Comparison of ENCODE assay signal across 8 cellular contexts in the genomic region with DNA sequence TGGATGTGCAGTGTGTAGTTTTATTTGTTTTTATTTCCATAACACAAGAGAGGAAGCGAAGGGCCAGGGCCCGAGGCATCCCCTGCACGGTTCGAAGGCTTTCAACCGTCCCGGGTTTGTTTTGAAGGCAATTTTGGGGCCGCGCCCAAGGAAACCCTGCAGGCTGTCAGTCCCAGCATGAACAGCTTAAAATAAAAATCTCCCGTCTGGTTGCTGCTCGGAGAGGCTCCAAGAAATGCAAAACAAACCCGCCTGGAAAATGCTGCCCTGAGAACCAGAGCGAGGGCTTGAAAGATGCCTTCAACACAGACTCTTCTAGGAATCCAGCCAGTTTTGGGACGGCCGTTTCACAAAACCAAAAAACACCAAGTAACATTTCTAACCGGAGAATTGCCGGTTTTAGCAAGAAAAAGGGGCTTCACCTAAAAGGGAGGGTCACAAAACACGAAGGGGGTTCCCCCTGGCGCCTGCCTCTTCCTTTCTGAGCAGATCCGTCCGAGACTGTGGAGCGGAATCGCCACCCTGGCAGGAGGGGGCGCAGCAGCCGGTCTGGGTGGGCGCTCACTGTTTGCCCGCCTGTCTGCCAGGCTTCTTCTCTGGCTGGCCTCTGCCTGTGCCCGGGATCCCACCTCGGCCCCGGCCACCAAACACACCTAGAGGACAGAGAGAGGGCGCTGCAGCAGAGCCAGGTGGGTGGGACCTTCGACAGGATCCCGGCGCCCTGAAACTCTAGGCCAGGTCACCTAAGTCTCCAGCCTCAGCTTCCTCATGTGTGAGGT. TPM values are rescaled to one million over a fixed set of nuclear protein-coding genes. Genes with fewer than 3 reads are reported as not detected.
DNase-seq lines count a peak whose midpoint lies in the region; TF ChIP-seq lines count a peak whose summit lies in the region.
"Had no signal": no experiment of that assay in that cellular context is flagged by ENCODE, and none has a peak within 500 bp of the region (broad histone marks: within the 10 kb centered on the region; RNA-seq: fewer than 3 reads in every experiment).

No MANE protein-coding gene starts in this region.

- peaks cover 3 to 61% of the 10 kb centered on the region in 2 experiments; a peak in 1 of 3 replicates for H3K36me3 ChIP-seq in HEK293 (ENCODE audit: control insufficient read depth in 2 of 2, insufficient read depth in 1 of 2, low read length in 2 of 2)
- peaks cover 24% of the 10 kb centered on the region for H3K36me3 ChIP-seq in right atrium auricular region
- H3K36me3 ChIP-seq in subcutaneous abdominal adipose tissue (ENCODE audit: control insufficient read depth in 5 of 5, insufficient read depth in 5 of 5, low read length in 5 of 5): peaks cover 0 to 42% (median 26%) of the 10 kb centered on the region in 5 donors

- H3K27ac ChIP-seq in HEK293 (ENCODE audit: extremely low read depth, low read depth, low read length): no peak overlapping the region
- H3K27ac ChIP-seq in right atrium auricular region: peak overlapping the region; percentile 98 to 99
- peak overlapping the region; percentile 98 for H3K27ac ChIP-seq in subcutaneous abdominal adipose tissue (ENCODE audit: low read depth, low read length)

- peak overlapping the region; percentile 94 for H3K4me3 Mint-ChIP-seq in activated naive CD4-positive, alpha-beta T cell treated with anti-CD3 and anti-CD28 coated beads, Interleukin-2, amount 10 ng/mL, durations not matched to agents 7 days and 5 days

- CTCF ChIA-PET in HEK293 (lab: Yijun Ruan, JAX): interaction anchor here (0.6 to 1.1 kb wide), 4 partner anchors 21 to 122 kb away, joined by 3 to 4 read pairs (median 3); no protein-coding TSS in a partner anchor
- CTCF ChIA-PET in activated naive CD4-positive, alpha-beta T cell treated with anti-CD3 and anti-CD28 coated beads, Interleukin-2, amount 10 ng/mL, durations not matched to agents 7 days and 5 days (lab: Charles Lee): interaction anchor here (0.9 to 1.3 kb wide), 4 partner anchors 15 to 28 kb away, joined by 3 to 14 read pairs (median 4); a partner anchor contains a TSS

- H3K9me3 ChIP-seq in HEK293 (ENCODE audit: control insufficient read depth, insufficient read depth, low read depth, low read length) (no peaks in the 10 kb centered on the region), right atrium auricular region (no peaks in the 10 kb centered on the region), subcutaneous abdominal adipose tissue (ENCODE audit: control insufficient read depth in 5 of 5, low read length in 5 of 5) (no peaks in the 10 kb centered on the region)

- H3K27me3 ChIP-seq in right atrium auricular region (no peaks in the 10 kb centered on the region), subcutaneous abdominal adipose tissue (ENCODE audit: control insufficient read depth in 5 of 5, insufficient read depth in 4 of 5, low read length in 5 of 5) (no peaks in the 10 kb centered on the region)

- H3K27me3 Mint-ChIP-seq in activated naive CD4-positive, alpha-beta T cell treated with anti-CD3 and anti-CD28 coated beads, Interleukin-2, amount 10 ng/mL, durations not matched to agents 7 days and 5 days: no peaks in the 10 kb centered on the region

- peak; percentile 61 for DNase-seq in activated naive CD4-positive, alpha-beta T cell treated with anti-CD3 and anti-CD28 coated beads, Interleukin-2, amount 10 ng/mL, durations not matched to agents 7 days and 5 days
- DNase-seq in right atrium auricular region (ENCODE audit: low spot score) (no peak), HT-29 (ENCODE audit: low spot score) (no peak), dedifferentiated amniotic fluid mesenchymal stem cell (ENCODE audit: extremely low spot score) (no peak), NCI-H1105 (lab: John Stamatoyannopoulos, UW) (no peak)
- DNase-seq: kidney glomerular epithelial cell had no signal

- H3K4me3 ChIP-seq in HEK293 (ENCODE audit: low read depth, low read length): no peak overlapping the region
- no peak overlapping the region for H3K4me3 ChIP-seq in right atrium auricular region
- no peak overlapping the region for H3K4me3 ChIP-seq in subcutaneous abdominal adipose tissue (ENCODE audit: low read depth in 1 of 5, low read length in 5 of 5)

- peaks cover 53% of the 10 kb centered on the region for H3K4me1 Mint-ChIP-seq in activated naive CD4-positive, alpha-beta T cell treated with anti-CD3 and anti-CD28 coated beads, Interleukin-2, amount 10 ng/mL, durations not matched to agents 7 days and 5 days

- H3K36me3 Mint-ChIP-seq in activated naive CD4-positive, alpha-beta T cell treated with anti-CD3 and anti-CD28 coated beads, Interleukin-2, amount 10 ng/mL, durations not matched to agents 7 days and 5 days: peaks cover 43% of the 10 kb centered on the region

- no peak overlapping the region for H3K9ac ChIP-seq in subcutaneous abdominal adipose tissue (ENCODE audit: low read length in 5 of 5)

- POLR2A ChIA-PET in HEK293 (lab: Yijun Ruan, JAX): interaction anchor here (0.9 kb wide), 2 partner anchors 14 to 26 kb away, joined by 3 to 7 read pairs; a partner anchor contains a TSS

- peak overlapping the region; percentile 99 for H3K27ac Mint-ChIP-seq in activated naive CD4-positive, alpha-beta T cell treated with anti-CD3 and anti-CD28 coated beads, Interleukin-2, amount 10 ng/mL, durations not matched to agents 7 days and 5 days

- H3K4me1 ChIP-seq in HEK293 (ENCODE audit: control insufficient read depth, insufficient read depth, low read length) (peaks cover 5% of the 10 kb centered on the region; the same call in 1 of the 2 replicates), right atrium auricular region (peaks cover 0 to 50% of the 10 kb centered on the region in 2 donors), subcutaneous abdominal adipose tissue (ENCODE audit: control insufficient read depth in 5 of 5, insufficient read depth in 5 of 5, low read length in 5 of 5) (peaks cover 5 to 66% (median 35%) of the 10 kb centered on the region in 5 donors)

- no peak for TF ChIP-seq CTCF in HEK293 (tag by site-specific recombination; IDR thresholded peaks at IDR 0.05)
- no peak for TF ChIP-seq CTCF in right atrium auricular region (IDR thresholded peaks at IDR 0.05)

- no peaks in the 10 kb centered on the region for H3K9me3 Mint-ChIP-seq in activated naive CD4-positive, alpha-beta T cell treated with anti-CD3 and anti-CD28 coated beads, Interleukin-2, amount 10 ng/mL, durations not matched to agents 7 days and 5 days

TF ChIP-seq in HEK293, 187 proteins besides CTCF, POLR2A, EP300 and RAD21:
- TF ChIP-seq BCL11A (tag by site-specific recombination; IDR thresholded peaks at IDR 0.05; ENCODE audit: low read depth): no peak
- TF ChIP-seq ZNF664 (tag by site-specific recombination; IDR thresholded peaks at IDR 0.05): no peak
- TF ChIP-seq RBAK (tag by site-specific recombination; IDR thresholded peaks at IDR 0.05): no peak
- peak; percentile 98 for TF ChIP-seq ZNF140 (tag by site-specific recombination; IDR thresholded peaks at IDR 0.05)
- TF ChIP-seq, protein P1, sequence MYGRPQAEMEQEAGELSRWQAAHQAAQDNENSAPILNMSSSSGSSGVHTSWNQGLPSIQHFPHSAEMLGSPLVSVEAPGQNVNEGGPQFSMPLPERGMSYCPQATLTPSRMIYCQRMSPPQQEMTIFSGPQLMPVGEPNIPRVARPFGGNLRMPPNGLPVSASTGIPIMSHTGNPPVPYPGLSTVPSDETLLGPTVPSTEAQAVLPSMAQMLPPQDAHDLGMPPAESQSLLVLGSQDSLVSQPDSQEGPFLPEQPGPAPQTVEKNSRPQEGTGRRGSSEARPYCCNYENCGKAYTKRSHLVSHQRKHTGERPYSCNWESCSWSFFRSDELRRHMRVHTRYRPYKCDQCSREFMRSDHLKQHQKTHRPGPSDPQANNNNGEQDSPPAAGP (tag by site-specific recombination; IDR thresholded peaks at IDR 0.05): no peak
- no peak for TF ChIP-seq ZBTB48 (tag by site-specific recombination; IDR thresholded peaks at IDR 0.05)

RNA-seq across cellular contexts. Expression of a gene that starts 15.8 kb away (rescaled TPM):
- 10 to 100 TPM; 68.5 to 97.3 TPM for total RNA-seq in right atrium auricular region
- total RNA-seq in HT-29 (2014; rRNA removed; shearing (Covaris generic)): 733 and 750 TPM in 2 replicates

RNA-seq across cellular contexts. Expression of a gene that starts 25.7 kb away (rescaled TPM):
- 100 to 1,000 TPM; 240 to 420 TPM for total RNA-seq in right atrium auricular region
- 379 and 438 TPM in 2 replicates for total RNA-seq in HT-29 (2014; rRNA removed; shearing (Covaris generic))

RNA-seq across cellular contexts. Expression of a gene that starts 32.8 kb away (rescaled TPM):
- total RNA-seq in right atrium auricular region: 1 to 10 TPM in 1 of 2 donors, under 1 TPM in 1; 0.52 to 1.5 TPM
- 0.71 and 1.1 TPM in 2 replicates for total RNA-seq in HT-29 (2014; rRNA removed; shearing (Covaris generic))

RNA-seq across cellular contexts. Expression of a gene that starts 33.3 kb away (rescaled TPM):
- total RNA-seq in right atrium auricular region: 10 to 100 TPM; 16.4 to 20.6 TPM
- total RNA-seq in HT-29 (2014; rRNA removed; shearing (Covaris generic)): 13.6 and 18.9 TPM in 2 replicates
